Comparison of ENCODE assay signal across 19 cellular contexts in genomic region chr5:2157372-2157771, GRCh38.
DNase-seq lines count a peak whose midpoint lies in the region; ATAC-seq, FAIRE-seq and TF ChIP-seq lines count a peak whose summit lies in the region.
"Had no signal": no experiment of that assay in that cellular context is flagged by ENCODE, and none has a peak within 500 bp of the region (broad histone marks: within the 10 kb centered on the region; RNA-seq: fewer than 3 reads in every experiment).

No MANE protein-coding gene starts in this region.

- TF ChIP-seq POLR2A in spleen (IDR thresholded peaks at IDR 0.05): no peak
- TF ChIP-seq POLR2A in GM12892 (IDR thresholded peaks at IDR 0.05; ENCODE audit: low read depth, low read length): no peak

- no peak for DNase-seq in stimulated activated naive CD8-positive, alpha-beta T cell treated with anti-CD3 and anti-CD28 coated beads, Interleukin-15, amount 100 ng/mL, for 72 hours
- no peak for DNase-seq in stimulated activated naive CD8-positive, alpha-beta T cell treated with anti-CD3 and anti-CD28 coated beads, Interleukin-15, Interleukin-2, amounts not matched to agents 100 U/mL and 50 U/mL, for 24 hours
- DNase-seq in keratinocyte (ENCODE audit: low read depth, low spot score): peak; percentile 85
- DNase-seq in spleen: peak; percentile 65
- no peak for DNase-seq in anterior cingulate cortex (lab: John Stamatoyannopoulos, UW)
- DNase-seq in GM12892 (ENCODE audit: insufficient read length): no peak
- no peak for DNase-seq in activated T-cell treated with anti-CD3 and anti-CD28 coated beads, Interleukin-2, amount 50 U/mL, for 1 hour
- DNase-seq: 8988T; CD4-positive, alpha-beta memory T cell; DMS153; DMS79; GDM1; GOT3; H7; HFFc6 had no signal

- WGBS in spleen, 5 donors: 81 to 89% (median 84%) methylated on average over 9 of the region's 9 CpGs

- peaks cover 0 to 10% of the 10 kb centered on the region in 2 donors for H3K9me3 Mint-ChIP-seq in stimulated activated naive CD8-positive, alpha-beta T cell treated with anti-CD3 and anti-CD28 coated beads, Interleukin-15, amount 100 ng/mL, for 72 hours

- H3K9me3 ChIP-seq in keratinocyte (ENCODE audit: control insufficient read depth, low read depth, low read length) (no peaks in the 10 kb centered on the region), spleen (no peaks in the 10 kb centered on the region)
- H3K9me3 ChIP-seq: BLaER1 had no signal

- FAIRE-seq in keratinocyte (lab: Jason Lieb, UNC) (peak; percentile 94), GM12892 (lab: Jason Lieb, UNC) (no peak)
- FAIRE-seq: HepG2 had no signal

- H3K9ac ChIP-seq in keratinocyte (ENCODE audit: control insufficient read depth, extremely low read depth, insufficient read depth, low read length): no peak overlapping the region
- H3K9ac ChIP-seq: BLaER1 had no signal

- H3K4me1 ChIP-seq in keratinocyte (ENCODE audit: control insufficient read depth, extremely low read depth, insufficient read depth, low read length) (peaks cover 22% of the 10 kb centered on the region), spleen (no peaks in the 10 kb centered on the region)

- ATAC-seq in stimulated activated naive CD8-positive, alpha-beta T cell treated with anti-CD3 and anti-CD28 coated beads, Interleukin-15, amount 100 ng/mL, for 72 hours: peak; percentile 5
- no peak for ATAC-seq in stimulated activated naive CD8-positive, alpha-beta T cell treated with anti-CD3 and anti-CD28 coated beads, Interleukin-15, Interleukin-2, amounts not matched to agents 100 U/mL and 50 U/mL, for 24 hours
- ATAC-seq: HCT116 had no signal

- intact Hi-C loops in spleen (cut with DNase I; ENCODE audit: low total_unique reads): no loop called here

- dilution Hi-C loops in keratinocyte (cut with MboI; ENCODE audit: extremely low pct_ligation_motif_present, low sequenced_read_pairs): no loop called here

- no peaks in the 10 kb centered on the region for H3K27me3 Mint-ChIP-seq in stimulated activated naive CD8-positive, alpha-beta T cell treated with anti-CD3 and anti-CD28 coated beads, Interleukin-15, amount 100 ng/mL, for 72 hours

- H3K79me2 ChIP-seq in keratinocyte (ENCODE audit: control insufficient read depth, insufficient read depth, low read length): no peaks in the 10 kb centered on the region

- H2AFZ ChIP-seq in keratinocyte (ENCODE audit: control insufficient read depth, low read length): no peak overlapping the region

- TF ChIP-seq CTCF in keratinocyte (optimal IDR thresholded peaks at IDR 0.05 in 1 of 3, IDR thresholded peaks at IDR 0.05 in 1 of 3, conservative IDR thresholded peaks at IDR 0.05 in 1 of 3; ENCODE audit: extremely low read depth in 1 of 3, insufficient read depth in 2 of 3, low read length in 3 of 3): peak; percentile 24 to 57 (median 34)
- TF ChIP-seq CTCF in spleen (IDR thresholded peaks at IDR 0.05 in 8 of 11, conservative IDR thresholded peaks at IDR 0.05 in 3 of 11): no peak

- H4K20me1 ChIP-seq in keratinocyte (ENCODE audit: control insufficient read depth, extremely low read depth, insufficient read depth, low read length): no peaks in the 10 kb centered on the region
- H4K20me1 ChIP-seq: BLaER1 had no signal

- H3K36me3 ChIP-seq in keratinocyte (ENCODE audit: control insufficient read depth in 2 of 2, extremely low read depth in 1 of 2, insufficient read depth in 2 of 2, low read length in 2 of 2) (no peaks in the 10 kb centered on the region), spleen (no peaks in the 10 kb centered on the region)
- H3K36me3 ChIP-seq: BLaER1 had no signal

- H3K4me3 Mint-ChIP-seq in stimulated activated naive CD8-positive, alpha-beta T cell treated with anti-CD3 and anti-CD28 coated beads, Interleukin-15, amount 100 ng/mL, for 72 hours: no peak overlapping the region
- H3K4me3 Mint-ChIP-seq: CD14-positive monocyte; CD4-positive, alpha-beta memory T cell; HFFc6 had no signal

- no peaks in the 10 kb centered on the region for H3K9me1 ChIP-seq in keratinocyte (ENCODE audit: control insufficient read depth, extremely low read depth, insufficient read depth, low read length)

- H3K27me3 ChIP-seq in keratinocyte (ENCODE audit: control insufficient read depth, extremely low read depth, insufficient read depth, low read length) (no peaks in the 10 kb centered on the region), spleen (replicated peaks in 1 of 7) (no peaks in the 10 kb centered on the region)
- H3K27me3 ChIP-seq: BLaER1 had no signal

- H3K4me3 ChIP-seq in keratinocyte (ENCODE audit: control insufficient read depth in 2 of 3, extremely low read depth in 1 of 3, insufficient read depth in 2 of 3, low read depth in 1 of 3, low read length in 3 of 3) (no peak overlapping the region), spleen (no peak overlapping the region)
- H3K4me3 ChIP-seq: BLaER1 had no signal

- H3K27ac ChIP-seq in keratinocyte (ENCODE audit: control insufficient read depth, insufficient read depth, low read length): peak overlapping the region; percentile 67
- H3K27ac ChIP-seq in spleen: no peak overlapping the region
- H3K27ac ChIP-seq: BLaER1 had no signal

- peak overlapping the region; percentile 49 for H3K4me2 ChIP-seq in keratinocyte (ENCODE audit: control insufficient read depth, extremely low read depth, insufficient read depth, low read depth, low read length)

- H3K4me1 Mint-ChIP-seq in stimulated activated naive CD8-positive, alpha-beta T cell treated with anti-CD3 and anti-CD28 coated beads, Interleukin-15, amount 100 ng/mL, for 72 hours: no peaks in the 10 kb centered on the region
- H3K4me1 Mint-ChIP-seq: CD14-positive monocyte; CD4-positive, alpha-beta memory T cell had no signal

- peak overlapping the region in 1 of 2 donors; percentile 75 for H3K27ac Mint-ChIP-seq in stimulated activated naive CD8-positive, alpha-beta T cell treated with anti-CD3 and anti-CD28 coated beads, Interleukin-15, amount 100 ng/mL, for 72 hours
- H3K27ac Mint-ChIP-seq: CD14-positive monocyte; CD4-positive, alpha-beta memory T cell; HFFc6 had no signal

Comparison
In these comparisons a context has a peak if more than half of its experiments do, and no peak if none do; other contexts are left out.
1. DNase-seq: peak in keratinocyte (single experiment) and spleen (single experiment); none in stimulated activated naive CD8-positive, alpha-beta T cell treated with anti-CD3 and anti-CD28 coated beads, Interleukin-15, amount 100 ng/mL, for 72 hours (0 of 2), stimulated activated naive CD8-positive, alpha-beta T cell treated with anti-CD3 and anti-CD28 coated beads, Interleukin-15, Interleukin-2, amounts not matched to agents 100 U/mL and 50 U/mL, for 24 hours (single experiment), anterior cingulate cortex (0 of 58), GM12892 (single experiment) and activated T-cell treated with anti-CD3 and anti-CD28 coated beads, Interleukin-2, amount 50 U/mL, for 1 hour (single experiment).
2. CTCF ChIP-seq: peak in keratinocyte (3 of 3); none in spleen (0 of 11).